8 cellular contexts compared by ENCODE assay signal in the genomic region with DNA sequence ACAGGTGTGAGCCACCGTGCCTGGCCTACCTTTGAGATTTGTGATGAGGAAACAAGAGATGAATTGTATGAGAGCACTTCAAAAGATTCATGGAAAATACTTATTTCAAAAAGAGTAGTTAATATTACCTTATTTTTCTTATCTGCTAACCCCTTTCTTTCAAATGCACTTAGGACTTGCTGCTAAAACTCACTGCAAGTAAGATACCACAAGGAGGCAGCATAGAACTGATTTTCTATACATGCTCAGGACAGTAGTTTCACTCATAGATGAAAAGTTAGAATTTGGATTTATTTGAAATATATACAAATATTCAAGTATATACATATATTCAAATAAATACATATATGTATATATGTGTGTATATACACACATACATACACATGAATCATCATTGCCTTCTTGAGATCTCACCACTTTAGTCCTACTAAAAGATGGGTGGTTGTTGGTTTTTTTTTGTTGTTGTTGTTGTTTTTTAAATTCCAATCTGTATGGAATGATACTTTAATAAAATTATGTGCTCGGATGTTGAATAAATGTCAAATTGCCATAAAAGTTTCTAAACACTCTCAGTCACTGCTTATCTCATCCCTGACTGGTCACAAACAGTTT. TPM values are rescaled to one million over a fixed set of nuclear protein-coding genes. Genes with fewer than 3 reads are reported as not detected.
A peak's percentile ranks its signal among the peaks of the same experiment; 100 is the strongest.
DNase-seq lines count a peak whose midpoint lies in the region; FAIRE-seq and TF ChIP-seq lines count a peak whose summit lies in the region.

No MANE protein-coding gene starts in this region.

- no peak overlapping the region for H3K18ac ChIP-seq in H1 (ENCODE audit: extremely low read depth, low read length)

- no peak overlapping the region for H3K27ac ChIP-seq in H1 (ENCODE audit: low read depth, low read length)
- H3K27ac ChIP-seq in neural progenitor cell: no peak overlapping the region

- peak; percentile 63 to 65 for TF ChIP-seq RAD21 in H1 (IDR thresholded peaks at IDR 0.05 in 1 of 2, conservative IDR thresholded peaks at IDR 0.05 in 1 of 2; ENCODE audit: low read depth in 2 of 2, low read length in 2 of 2)

- peaks cover 44 to 54% of the 10 kb centered on the region in 2 donors for H3K36me3 Mint-ChIP-seq in CD14-positive monocyte
- peaks cover 2% of the 10 kb centered on the region for H3K36me3 Mint-ChIP-seq in neural progenitor cell

- no peak overlapping the region for H2AK5ac ChIP-seq in H1 (ENCODE audit: low read depth, low read length)

- no peak overlapping the region for H3K4ac ChIP-seq in H1 (replicated peaks; ENCODE audit: insufficient read length, low read depth, low read length)

- H3K14ac ChIP-seq in H1 (ENCODE audit: insufficient read length): no peak overlapping the region

- no peaks in the 10 kb centered on the region for H3K27me3 Mint-ChIP-seq in CD14-positive monocyte (ENCODE audit: low read depth in 3 of 3)
- no peaks in the 10 kb centered on the region for H3K27me3 Mint-ChIP-seq in neural progenitor cell (ENCODE audit: insufficient read depth, low read depth)

- peaks cover 20% of the 10 kb centered on the region for H3F3A ChIP-seq in neural progenitor cell (ENCODE audit: low read depth)

- no peak overlapping the region for H2BK15ac ChIP-seq in H1 (ENCODE audit: low read length)

- H3K9me3 ChIP-seq in H1 (ENCODE audit: insufficient read depth in 2 of 2, low read depth in 1 of 2, low read length in 1 of 2): no peaks in the 10 kb centered on the region
- H3K9me3 ChIP-seq in neural progenitor cell (ENCODE audit: low read depth): no peaks in the 10 kb centered on the region

- peak; percentile 21 for FAIRE-seq in GM18507 (lab: Jason Lieb, UNC)
- peak; percentile 81 for FAIRE-seq in RCC 7860 (lab: Jason Lieb, UNC)
- FAIRE-seq in H1 (lab: Jason Lieb, UNC): no peak

- H4K8ac ChIP-seq in H1 (ENCODE audit: extremely low read depth, insufficient read depth, low read length): no peak overlapping the region

- no peak overlapping the region for H3K56ac ChIP-seq in H1 (replicated peaks; ENCODE audit: insufficient read length, low read depth, low read length)

- no peak for TF ChIP-seq EP300 in H1 (IDR thresholded peaks at IDR 0.05; ENCODE audit: borderline replicate concordance in 1 of 2, low read depth in 2 of 2, low read length in 2 of 2)

- WGBS in H1 (ENCODE audit: extremely low coverage in 1 of 2, insufficient coverage in 1 of 2, insufficient read length in 1 of 2, insufficient replicate concordance in 2 of 2, low coverage in 1 of 2, low lambda C conversion rate in 2 of 2, missing lambda C conversion rate in 1 of 2), 2 experiments: 67% methylated on average over 2 of the region's 2 CpGs; no CpG with 5 or more reads in 1 of the 2 experiments

- peaks cover 7% of the 10 kb centered on the region for H3K23me2 ChIP-seq in H1 (ENCODE audit: low read depth, low read length)

- H3K4me1 ChIP-seq in H1 (replicated peaks in 1 of 4; ENCODE audit: control insufficient read depth in 3 of 4, insufficient read depth in 4 of 4, low read length in 3 of 4) (peaks cover 4 to 8% (median 5%) of the 10 kb centered on the region in 4 experiments; a peak in 5 of 7 replicates), neural progenitor cell (peaks cover 4% of the 10 kb centered on the region)

- H3K36me3 ChIP-seq in H1 (ENCODE audit: control insufficient read depth in 2 of 4, insufficient read depth in 4 of 4, low read length in 3 of 4) (peaks cover 0 to 22% (median 4%) of the 10 kb centered on the region in 4 experiments; a peak in 5 of 8 replicates), neural progenitor cell (peaks cover 4% of the 10 kb centered on the region)

- H2BK20ac ChIP-seq in H1 (ENCODE audit: low read length): no peak overlapping the region

- H3K4me3 Mint-ChIP-seq in CD14-positive monocyte: no peak overlapping the region
- H3K4me3 Mint-ChIP-seq in neural progenitor cell: peak overlapping the region; percentile 36

- no peak overlapping the region for H4K91ac ChIP-seq in H1 (replicated peaks; ENCODE audit: insufficient read length, low read length)

- H3K9ac ChIP-seq in H1 (replicated peaks in 1 of 4; ENCODE audit: extremely low read depth in 1 of 4, low read depth in 3 of 4, low read length in 3 of 4) (no peak overlapping the region), neural progenitor cell (no peak overlapping the region)

- peaks cover 20% of the 10 kb centered on the region for H3K4me1 Mint-ChIP-seq in CD14-positive monocyte
- H3K4me1 Mint-ChIP-seq in neural progenitor cell: peaks cover 9% of the 10 kb centered on the region

- no peaks in the 10 kb centered on the region for H3K9me3 Mint-ChIP-seq in CD14-positive monocyte
- no peaks in the 10 kb centered on the region for H3K9me3 Mint-ChIP-seq in neural progenitor cell

- H4K20me1 ChIP-seq in H1 (replicated peaks in 1 of 2; ENCODE audit: control insufficient read depth in 1 of 2, insufficient read depth in 2 of 2, low read length in 2 of 2) (peaks cover 0 to 2% of the 10 kb centered on the region in 2 experiments), neural progenitor cell (ENCODE audit: low read depth) (peaks cover 3% of the 10 kb centered on the region)

- H3K27ac Mint-ChIP-seq in CD14-positive monocyte (peak overlapping the region in 2 of 7 donors; percentile 36 to 74), neural progenitor cell (no peak overlapping the region)

- H3K4me3 ChIP-seq in H1 (ENCODE audit: extremely low read depth in 1 of 4, insufficient read depth in 2 of 4, low read depth in 3 of 4, low read length in 4 of 4) (no peak overlapping the region), neural progenitor cell (no peak overlapping the region)

- no peaks in the 10 kb centered on the region for H3K79me1 ChIP-seq in H1 (ENCODE audit: low read depth, low read length)

- no peak overlapping the region for H4K5ac ChIP-seq in H1 (ENCODE audit: insufficient read length, low read depth, low read length)

- peak; percentile 64 for TF ChIP-seq CTCF in CD14-positive monocyte (IDR thresholded peaks at IDR 0.05)
- TF ChIP-seq CTCF in H1 (IDR thresholded peaks at IDR 0.05; ENCODE audit: control extremely low read depth in 1 of 3, insufficient read depth in 1 of 3, low read depth in 1 of 3, low read length in 3 of 3): peak in 2 of 3 experiments; percentile 47 to 50; a peak in 2 of 4 replicates
- peak; percentile 65 for TF ChIP-seq CTCF in neural progenitor cell (IDR thresholded peaks at IDR 0.05)

- no peak overlapping the region for H2BK12ac ChIP-seq in H1 (ENCODE audit: low read depth, low read length)

- TF ChIP-seq POLR2A in H1 (IDR thresholded peaks at IDR 0.05; ENCODE audit: control extremely low read depth in 1 of 2, low read depth in 2 of 2, low read length in 2 of 2): no peak

- no peaks in the 10 kb centered on the region for H3K27me3 ChIP-seq in H1 (replicated peaks in 1 of 4; ENCODE audit: control insufficient read depth in 3 of 4, extremely low read depth in 1 of 4, insufficient read depth in 3 of 4, low read length in 3 of 4)
- H3K27me3 ChIP-seq in neural progenitor cell: no peaks in the 10 kb centered on the region

- CTCF ChIA-PET in H1 (lab: Charles Lee; ENCODE audit: partially characterized antibody): interaction anchor here (0.6 to 4.1 kb wide), 5 partner anchors 16 to 108 kb away, joined by 3 to 16 read pairs (median 7); no protein-coding TSS in a partner anchor

- POLR2A ChIA-PET in H1 (lab: Charles Lee; ENCODE audit: partially characterized antibody): no interaction called here

- intact Hi-C loops in CD14-positive monocyte (cut with micrococcal nuclease): loop anchor here in 1 of 2 donors (5.0 kb wide), 1 partner anchor 80 kb away; a partner anchor contains a TSS

- H2AFZ ChIP-seq in H1 (ENCODE audit: low read length) (no peak overlapping the region), neural progenitor cell (replicated peaks) (no peak overlapping the region)

- H3K4me2 ChIP-seq in H1 (ENCODE audit: insufficient read depth in 1 of 2, low read depth in 2 of 2, low read length in 2 of 2) (no peak overlapping the region), neural progenitor cell (no peak overlapping the region)

- H2BK120ac ChIP-seq in H1 (replicated peaks; ENCODE audit: low read depth, low read length): no peak overlapping the region

- H3K79me2 ChIP-seq in H1 (ENCODE audit: control insufficient read depth in 1 of 2, insufficient read depth in 2 of 2, low read length in 2 of 2): no peaks in the 10 kb centered on the region
- peaks cover 16% of the 10 kb centered on the region for H3K79me2 ChIP-seq in neural progenitor cell (ENCODE audit: low read depth)

- DNase-seq in CD14-positive monocyte (ENCODE audit: low spot score): no peak
- DNase-seq in GM18507 (ENCODE audit: extremely low spot score, insufficient read length, low read depth): no peak
- DNase-seq in RCC 7860 (ENCODE audit: low spot score): peak; percentile 41
- DNase-seq in H1 (ENCODE audit: low read depth in 1 of 2, low spot score in 2 of 2): no peak
- peak; percentile 64 for DNase-seq in neural progenitor cell (ENCODE audit: low spot score)
- no peak for DNase-seq in nucleus accumbens (lab: John Stamatoyannopoulos, UW)
- no peak for DNase-seq in ureter (ENCODE audit: low spot score)
- DNase-seq in stimulated activated CD8-positive, alpha-beta memory T cell treated with anti-CD3 and anti-CD28 coated beads, Interleukin-4, amount 100 ng/mL, for 48 hours: no peak

- no peak overlapping the region for H3K23ac ChIP-seq in H1 (ENCODE audit: insufficient read length)

- no peak overlapping the region for H2BK5ac ChIP-seq in H1 (ENCODE audit: low read depth, low read length)

RNA-seq across cellular contexts. Expression of a gene that starts 2.4 kb away (rescaled TPM):
- polyA plus RNA-seq in CD14-positive monocyte (100 to 1,000 TPM; 196 to 205 TPM), H1 (2011; rRNA removed) (29.0 and 41.7 TPM in 2 replicates)
- 23.4 TPM in 2 replicates for total RNA-seq in H1 (2021; fragmentation: NEBNext Ultra II Directional; extraction: Animal tissue kit (Norgen Biotek cat#: 25700))
- 32.9 TPM for polyA plus RNA-seq in H1 (2011; cell fraction: cytosol; rRNA removed)
- polyA plus RNA-seq in H1 (2011; cell fraction: nucleus; rRNA removed): 25.2 TPM
- 21.2 to 27.9 TPM (median 24.2 TPM) in 4 replicates for polyA plus RNA-seq in H1 (2012, experiment 1 of 2)
- polyA plus RNA-seq in H1 (2012, experiment 2 of 2): 13.1 TPM
- 16.5 TPM for polyA plus RNA-seq in H1 (2013, experiment 1 of 2)
- 16.7 TPM for polyA plus RNA-seq in H1 (2013, experiment 2 of 2)
- polyA minus RNA-seq in H1 (2011; rRNA and poly(A)+ RNA removed): 17.5 and 24.0 TPM in 2 replicates
- 14.9 TPM for polyA minus RNA-seq in H1 (2011; cell fraction: cytosol; rRNA and poly(A)+ RNA removed)
- 13.2 TPM for polyA minus RNA-seq in H1 (2011; cell fraction: nucleus; rRNA and poly(A)+ RNA removed)
- total RNA-seq in neural progenitor cell (ENCODE audit: low replicate concordance) (43.1 and 44.3 TPM in 2 replicates), ureter (55.2 TPM)

RNA-seq across cellular contexts. Expression of a gene that starts 33.2 kb away (rescaled TPM):
- polyA plus RNA-seq in CD14-positive monocyte (under 1 TPM; 0.08 to 0.13 TPM), H1 (2011; rRNA removed) (not detected in 2 replicates)
- not detected in 2 replicates for total RNA-seq in H1 (2021; fragmentation: NEBNext Ultra II Directional; extraction: Animal tissue kit (Norgen Biotek cat#: 25700))
- not detected for polyA plus RNA-seq in H1 (2011; cell fraction: cytosol; rRNA removed)
- not detected for polyA plus RNA-seq in H1 (2011; cell fraction: nucleus; rRNA removed)
- not detected in 4 replicates for polyA plus RNA-seq in H1 (2012, experiment 1 of 2)
- polyA plus RNA-seq in H1 (2012, experiment 2 of 2): not detected
- not detected for polyA plus RNA-seq in H1 (2013, experiment 1 of 2)
- polyA plus RNA-seq in H1 (2013, experiment 2 of 2): not detected
- not detected in 2 replicates for polyA minus RNA-seq in H1 (2011; rRNA and poly(A)+ RNA removed)
- not detected for polyA minus RNA-seq in H1 (2011; cell fraction: cytosol; rRNA and poly(A)+ RNA removed)
- not detected for polyA minus RNA-seq in H1 (2011; cell fraction: nucleus; rRNA and poly(A)+ RNA removed)
- total RNA-seq in neural progenitor cell (ENCODE audit: low replicate concordance) (not detected in 2 replicates), ureter (not detected)

RNA-seq across cellular contexts. Expression of a gene that starts 54.3 kb away (rescaled TPM):
- 10 to 100 TPM; 10.5 to 10.8 TPM for polyA plus RNA-seq in CD14-positive monocyte
- total RNA-seq in H1 (2021; fragmentation: NEBNext Ultra II Directional; extraction: Animal tissue kit (Norgen Biotek cat#: 25700)): 3.5 and 4.0 TPM in 2 replicates
- 2.0 TPM in 2 replicates for polyA plus RNA-seq in H1 (2011; rRNA removed)
- polyA plus RNA-seq in H1 (2011; cell fraction: cytosol; rRNA removed): 2.2 TPM
- polyA plus RNA-seq in H1 (2011; cell fraction: nucleus; rRNA removed): 2.9 TPM
- polyA plus RNA-seq in H1 (2012, experiment 1 of 2): 1.7 to 2.8 TPM (median 2.3 TPM) in 4 replicates
- polyA plus RNA-seq in H1 (2012, experiment 2 of 2): 2.0 TPM
- polyA plus RNA-seq in H1 (2013, experiment 1 of 2): 4.7 TPM
- 4.9 TPM for polyA plus RNA-seq in H1 (2013, experiment 2 of 2)
- 1.8 and 2.5 TPM in 2 replicates for polyA minus RNA-seq in H1 (2011; rRNA and poly(A)+ RNA removed)
- polyA minus RNA-seq in H1 (2011; cell fraction: cytosol; rRNA and poly(A)+ RNA removed): 3.6 TPM
- 5.5 TPM for polyA minus RNA-seq in H1 (2011; cell fraction: nucleus; rRNA and poly(A)+ RNA removed)
- total RNA-seq in neural progenitor cell (ENCODE audit: low replicate concordance): 6.9 and 11.9 TPM in 2 replicates
- 35.8 TPM for total RNA-seq in ureter

Comparison
In these comparisons a context has a peak if more than half of its experiments do, and no peak if none do; other contexts are left out.
1. DNase-seq: peak in RCC 7860 (single experiment) and neural progenitor cell (single experiment); none in CD14-positive monocyte (single experiment), GM18507 (single experiment), H1 (0 of 2), nucleus accumbens (0 of 56), ureter (single experiment) and stimulated activated CD8-positive, alpha-beta memory T cell treated with anti-CD3 and anti-CD28 coated beads, Interleukin-4, amount 100 ng/mL, for 48 hours (single experiment).
2. Peak in every context shown above with its lines, with median percentiles within 50 percentile points of each other: CTCF ChIP-seq.